Comparison of ENCODE assay signal across 19 cellular contexts in genomic region chr3:194852836-194853508, GRCh38.
DNase-seq lines count a peak whose midpoint lies in the region; ATAC-seq and TF ChIP-seq lines count a peak whose summit lies in the region.
"Had no signal": no experiment of that assay in that cellular context is flagged by ENCODE, and none has a peak within 500 bp of the region (broad histone marks: within the 10 kb centered on the region; RNA-seq: fewer than 3 reads in every experiment).

No MANE protein-coding gene starts in this region.

- DNase-seq in COR-L47 (lab: John Stamatoyannopoulos, UW), result peak; percentile 41
- peak; percentile 36 for DNase-seq in NCI-H1105 (lab: John Stamatoyannopoulos, UW)
- DNase-seq in PC-3, result peak; percentile 60
- DNase-seq in nephron progenitor cell, result peak; percentile 18
- no peak for DNase-seq in 8988T
- DNase-seq in Ammon's horn (ENCODE audit: low spot score), result no peak
- no peak for DNase-seq in NCI-H524 treated with DMSO at 0.1 percent for 48 hours (lab: John Stamatoyannopoulos, UW)
- DNase-seq: dermis blood vessel endothelial cell; GDM1; NCI-H82; stimulated activated CD4-positive, alpha-beta T cell treated with anti-CD3 and anti-CD28 coated beads, Interleukin-4, amount 100 ng/mL, for 1 hour had no signal

- peaks cover 5% of the 10 kb centered on the region for H3K27me3 Mint-ChIP-seq in nephron progenitor cell (ENCODE audit: low read depth, poor library complexity)

- H3K27ac Mint-ChIP-seq in nephron progenitor cell, result no peak overlapping the region
- H3K27ac Mint-ChIP-seq: T-helper 2 cell treated with Interferon-gamma antibody and Interleukin-4, amounts not matched to agents 5 μg/mL and 100 μg/mL, for 36 hours had no signal

- H2AFZ ChIP-seq in PC-3 (ENCODE audit: low read length), result no peak overlapping the region

- intact Hi-C loops in PC-3 (cut with micrococcal nuclease), result no loop called here

- no peak overlapping the region for H3K9ac ChIP-seq in PC-3 (ENCODE audit: low read length)
- H3K9ac ChIP-seq: KMS-11 had no signal

- CTCF ChIA-PET in PC-3 (lab: Charles Lee), result no interaction called here

- H3K9me3 ChIP-seq in PC-3 (ENCODE audit: low read length), result no peaks in the 10 kb centered on the region
- H3K9me3 ChIP-seq: Peyer's patch, vagina had no signal

- H3K4me1 Mint-ChIP-seq in nephron progenitor cell, result peaks cover 26% of the 10 kb centered on the region

- peaks cover 4% of the 10 kb centered on the region for H3K9me3 Mint-ChIP-seq in nephron progenitor cell
- H3K9me3 Mint-ChIP-seq: T-helper 2 cell treated with Interferon-gamma antibody and Interleukin-4, amounts not matched to agents 5 μg/mL and 100 μg/mL, for 36 hours had no signal

- ATAC-seq in PC-3 (peak; percentile 29; the same call in 1 of the 2 replicates), HG02938 (IDR thresholded peaks at IDR 0.05; ENCODE audit: unreplicated experiment) (no peak)
- ATAC-seq: activated CD4-positive, CD25-positive, alpha-beta regulatory T cell treated with anti-CD3 and anti-CD28 coated beads, Interleukin-2, amount 50 U/mL, for 24 hours; GM12878; left lobe of liver had no signal

- TF ChIP-seq CTCF in PC-3 (conservative IDR thresholded peaks at IDR 0.05; ENCODE audit: low read depth, low read length), result no peak
- no peak for TF ChIP-seq CTCF in nephron progenitor cell (IDR thresholded peaks at IDR 0.05)

- H4K20me1 ChIP-seq in PC-3 (ENCODE audit: low read length), result no peaks in the 10 kb centered on the region

- POLR2A ChIA-PET in PC-3 (lab: Charles Lee; ENCODE audit: unreplicated experiment), result no interaction called here

- no peaks in the 10 kb centered on the region for H3K36me3 ChIP-seq in PC-3 (ENCODE audit: low read depth, low read length)
- H3K36me3 ChIP-seq: Peyer's patch, vagina had no signal

- H3K4me3 Mint-ChIP-seq in nephron progenitor cell, result no peak overlapping the region
- H3K4me3 Mint-ChIP-seq: T-helper 2 cell treated with Interferon-gamma antibody and Interleukin-4, amounts not matched to agents 5 μg/mL and 100 μg/mL, for 36 hours had no signal

- H3F3A ChIP-seq in PC-3 (ENCODE audit: low read length, unreplicated experiment), result no peaks in the 10 kb centered on the region

- no peaks in the 10 kb centered on the region for H3K9me2 ChIP-seq in PC-3 (replicated peaks; ENCODE audit: low read length)

- H3K27ac ChIP-seq in PC-3 (ENCODE audit: low read length), result no peak overlapping the region
- H3K27ac ChIP-seq: KMS-11, Peyer's patch had no signal

- peaks cover 9% of the 10 kb centered on the region for H3K4me1 ChIP-seq in PC-3 (ENCODE audit: insufficient read depth, low read length)

- H3K27me3 ChIP-seq in PC-3 (ENCODE audit: low read length), result no peaks in the 10 kb centered on the region
- H3K27me3 ChIP-seq: Peyer's patch, vagina had no signal

- H3K36me3 Mint-ChIP-seq in nephron progenitor cell (ENCODE audit: low read depth), result no peaks in the 10 kb centered on the region

- no peaks in the 10 kb centered on the region for H3K79me2 ChIP-seq in PC-3 (ENCODE audit: low read length)

- no peak overlapping the region for H3K4me3 ChIP-seq in PC-3 (ENCODE audit: low read length)
- H3K4me3 ChIP-seq: GM12878, Peyer's patch, vagina had no signal

- peak overlapping the region; percentile 4 for H3K4me2 ChIP-seq in PC-3 (ENCODE audit: low read length)
- H3K4me2 ChIP-seq: KMS-11 had no signal

- no TSS peak for BruUV-seq in PC-3 (replicated peaks; lab: Mats Ljungman, UMichigan)

Comparison
In these comparisons a context has a peak if more than half of its experiments do, and no peak if none do; other contexts are left out.
1. DNase-seq: peak in COR-L47 (single experiment), NCI-H1105 (single experiment), PC-3 (single experiment) and nephron progenitor cell (single experiment); none in 8988T (single experiment), Ammon's horn (single experiment) and NCI-H524 treated with DMSO at 0.1 percent for 48 hours (single experiment).